Comparison of ENCODE assay signal across 11 cellular contexts in the genomic region with DNA sequence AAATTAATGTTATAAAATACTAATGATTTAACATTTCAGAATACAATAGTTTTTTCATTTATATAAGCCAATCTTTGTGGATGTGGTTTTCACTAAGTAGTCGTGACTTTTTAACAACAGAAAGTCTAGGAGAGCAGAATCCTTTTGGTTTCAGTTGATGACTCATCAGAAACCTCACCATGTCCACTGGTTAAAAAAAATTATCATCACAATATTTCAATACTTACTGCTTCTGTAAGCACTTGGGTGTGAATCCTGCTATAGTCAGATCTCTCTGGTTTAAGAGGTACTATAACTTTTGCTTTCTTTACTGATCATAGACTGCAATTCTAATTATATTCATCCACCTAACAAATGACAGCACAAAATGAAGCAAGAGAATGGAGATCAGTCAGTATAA.
DNase-seq lines count a peak whose midpoint lies in the region; ATAC-seq, FAIRE-seq and TF ChIP-seq lines count a peak whose summit lies in the region.
"Had no signal": no experiment of that assay in that cellular context is flagged by ENCODE, and none has a peak within 500 bp of the region (broad histone marks: within the 10 kb centered on the region; RNA-seq: fewer than 3 reads in every experiment).

No MANE protein-coding gene starts in this region.

- H3K36me3 ChIP-seq in astrocyte (ENCODE audit: insufficient read depth, low read length) = no peaks in the 10 kb centered on the region
- H3K36me3 ChIP-seq in endodermal cell (ENCODE audit: control insufficient read depth, insufficient read depth, low read length) = no peaks in the 10 kb centered on the region
- H3K36me3 ChIP-seq: uterus had no signal

- no peaks in the 10 kb centered on the region for H3K27me3 ChIP-seq in astrocyte (ENCODE audit: insufficient read depth, low read length)
- H3K27me3 ChIP-seq in endodermal cell (ENCODE audit: control insufficient read depth, insufficient read depth, low read length, poor library complexity, severe bottlenecking) = no peaks in the 10 kb centered on the region
- H3K27me3 ChIP-seq: hepatocyte, uterus had no signal

- H3K9ac ChIP-seq in astrocyte (ENCODE audit: low read length) = no peak overlapping the region
- H3K9ac ChIP-seq in endodermal cell (ENCODE audit: extremely low read depth, low read length, poor library complexity, severe bottlenecking) = no peak overlapping the region

- H4K20me1 ChIP-seq in astrocyte (ENCODE audit: insufficient read depth, low read length) = no peaks in the 10 kb centered on the region

- no peak for TF ChIP-seq CTCF in astrocyte (IDR thresholded peaks at IDR 0.05; ENCODE audit: insufficient read depth, low read depth, low read length)
- no peak for TF ChIP-seq CTCF in endodermal cell (conservative IDR thresholded peaks at IDR 0.05)

- no peaks in the 10 kb centered on the region for H3K9me3 ChIP-seq in astrocyte (ENCODE audit: insufficient read depth, low read depth, low read length)
- no peaks in the 10 kb centered on the region for H3K9me3 ChIP-seq in endodermal cell (ENCODE audit: control insufficient read depth, low read length)
- H3K9me3 ChIP-seq: uterus had no signal

- peaks cover 3% of the 10 kb centered on the region for H3K9me3 Mint-ChIP-seq in astrocyte (ENCODE audit: unreplicated experiment)
- H3K9me3 Mint-ChIP-seq in endodermal cell = peaks cover 9% of the 10 kb centered on the region

- H3K4me2 ChIP-seq in astrocyte (ENCODE audit: low read length) = no peak overlapping the region
- H3K4me2 ChIP-seq: hepatocyte had no signal

- DNase-seq in astrocyte (ENCODE audit: low read depth) (peak; percentile 51), SKM-1 (lab: John Stamatoyannopoulos, UW; ENCODE audit: unreplicated experiment) (no peak), endodermal cell (no peak), DMS153 (lab: John Stamatoyannopoulos, UW) (no peak), posterior vena cava (ENCODE audit: low spot score) (no peak)
- DNase-seq: activated effector memory CD4-positive, alpha-beta T cell treated with anti-CD3 and anti-CD28 coated beads, Interleukin-2, amount 50 U/mL, for 16 hours; uterus had no signal

- no peaks in the 10 kb centered on the region for H3K27me3 Mint-ChIP-seq in astrocyte (ENCODE audit: low read depth, unreplicated experiment)
- no peaks in the 10 kb centered on the region for H3K27me3 Mint-ChIP-seq in endodermal cell (ENCODE audit: insufficient read depth)

- no peak overlapping the region for H3K4me3 Mint-ChIP-seq in astrocyte (ENCODE audit: unreplicated experiment)
- H3K4me3 Mint-ChIP-seq in endodermal cell = no peak overlapping the region

- ATAC-seq in GM18499 (IDR thresholded peaks at IDR 0.05; ENCODE audit: insufficient read depth, unreplicated experiment) (peak; percentile 97), GM21381 (IDR thresholded peaks at IDR 0.05; ENCODE audit: unreplicated experiment) (peak; percentile 93), HG03175 (IDR thresholded peaks at IDR 0.05; ENCODE audit: unreplicated experiment) (peak; percentile 94)

- H2AFZ ChIP-seq in astrocyte (ENCODE audit: low read depth, low read length) = no peak overlapping the region
- H2AFZ ChIP-seq: hepatocyte had no signal

- H3K27ac Mint-ChIP-seq in astrocyte (ENCODE audit: unreplicated experiment) (no peak overlapping the region), endodermal cell (no peak overlapping the region)

- 78% methylated on average over 1 of the region's 1 CpG; no CpG with 5 or more reads in 1 of the 2 experiments for WGBS in endodermal cell (ENCODE audit: insufficient coverage in 1 of 2, insufficient read length in 1 of 2), 2 experiments

- no peaks in the 10 kb centered on the region for H3K79me2 ChIP-seq in astrocyte (ENCODE audit: insufficient read depth, low read length)
- H3K79me2 ChIP-seq: hepatocyte had no signal

- peak; percentile 32 for FAIRE-seq in astrocyte (lab: Jason Lieb, UNC)

- peaks cover 3% of the 10 kb centered on the region for H3K4me1 Mint-ChIP-seq in astrocyte (ENCODE audit: low read depth, unreplicated experiment)
- no peaks in the 10 kb centered on the region for H3K4me1 Mint-ChIP-seq in endodermal cell

- intact Hi-C loops in posterior vena cava (cut with DNase I) = no loop called here

- no peaks in the 10 kb centered on the region for H3K36me3 Mint-ChIP-seq in astrocyte (ENCODE audit: low read depth, unreplicated experiment)
- H3K36me3 Mint-ChIP-seq in endodermal cell (ENCODE audit: low read depth) = no peaks in the 10 kb centered on the region

- no peaks in the 10 kb centered on the region for H3K4me1 ChIP-seq in astrocyte (ENCODE audit: insufficient read depth, low read length)
- no peaks in the 10 kb centered on the region for H3K4me1 ChIP-seq in endodermal cell (ENCODE audit: control insufficient read depth, insufficient read depth, low read length)
- H3K4me1 ChIP-seq: uterus had no signal

- H3K27ac ChIP-seq in astrocyte (ENCODE audit: low read depth, low read length) (no peak overlapping the region), endodermal cell (ENCODE audit: low read depth, low read length) (no peak overlapping the region)
- H3K27ac ChIP-seq: hepatocyte, uterus had no signal

- no peak overlapping the region for H3K4me3 ChIP-seq in astrocyte (ENCODE audit: insufficient read depth, low read depth, low read length)
- no peak overlapping the region for H3K4me3 ChIP-seq in endodermal cell (ENCODE audit: low read length)
- H3K4me3 ChIP-seq: hepatocyte, uterus had no signal
